In genomic region chr9:7368410-7369292, GRCh38 we compare ENCODE assay signal across 11 cellular contexts.
A peak's percentile ranks its signal among the peaks of the same experiment; 100 is the strongest.
DNase-seq lines count a peak whose midpoint lies in the region; TF ChIP-seq lines count a peak whose summit lies in the region.
"Had no signal": no experiment of that assay in that cellular context is flagged by ENCODE, and none has a peak within 500 bp of the region (broad histone marks: within the 10 kb centered on the region; RNA-seq: fewer than 3 reads in every experiment).

No MANE protein-coding gene starts in this region.

- in situ Hi-C loops in G401 (cut with HindIII; ENCODE audit: low sequenced_read_pairs) = no loop called here

- TF ChIP-seq CTCF in HFFc6 (IDR thresholded peaks at IDR 0.05) (no peak), brain (conservative IDR thresholded peaks at IDR 0.05) (no peak)

- H3K4me3 Mint-ChIP-seq in HFFc6 (no peak overlapping the region), brain (peak overlapping the region in 1 of 5 experiments; percentile 43)
- H3K4me3 Mint-ChIP-seq in activated T-helper 1 cell treated with anti-CD3 and anti-CD28 coated beads, Interleukin-12 subunit alpha, Interleukin-12 subunit beta, Interleukin-2, Interleukin-4 antibody, amounts not matched to agents 30 ng/mL and 10 ng/mL and 1 ng/mL, durations not matched to agents 14 hours and 24 hours and 36 hours = no peak overlapping the region
- H3K4me3 Mint-ChIP-seq: activated T-cell treated with anti-CD3 and anti-CD28 coated beads, Interleukin-2, amount 50 U/mL, for 24 hours; neural crest cell had no signal

- no peaks in the 10 kb centered on the region; the same call in 1 of the 2 replicates for H3K9me3 Mint-ChIP-seq in HFFc6
- H3K9me3 Mint-ChIP-seq in brain = peaks cover 0 to 7% (median 0%) of the 10 kb centered on the region in 5 experiments
- no peaks in the 10 kb centered on the region for H3K9me3 Mint-ChIP-seq in activated T-helper 1 cell treated with anti-CD3 and anti-CD28 coated beads, Interleukin-12 subunit alpha, Interleukin-12 subunit beta, Interleukin-2, Interleukin-4 antibody, amounts not matched to agents 30 ng/mL and 10 ng/mL and 1 ng/mL, durations not matched to agents 14 hours and 24 hours and 36 hours
- H3K9me3 Mint-ChIP-seq: activated T-cell treated with anti-CD3 and anti-CD28 coated beads, Interleukin-2, amount 50 U/mL, for 24 hours had no signal

- no peaks in the 10 kb centered on the region for H3K36me3 Mint-ChIP-seq in HFFc6 (ENCODE audit: low read depth)
- H3K36me3 Mint-ChIP-seq in brain = no peaks in the 10 kb centered on the region
- H3K36me3 Mint-ChIP-seq in activated T-helper 1 cell treated with anti-CD3 and anti-CD28 coated beads, Interleukin-12 subunit alpha, Interleukin-12 subunit beta, Interleukin-2, Interleukin-4 antibody, amounts not matched to agents 30 ng/mL and 10 ng/mL and 1 ng/mL, durations not matched to agents 14 hours and 24 hours and 36 hours (ENCODE audit: low read depth) = no peaks in the 10 kb centered on the region

- H3K27ac Mint-ChIP-seq in HFFc6 (no peak overlapping the region), brain (peak overlapping the region in 3 of 5 experiments; percentile 63 to 77 (median 68))
- H3K27ac Mint-ChIP-seq in activated T-helper 1 cell treated with anti-CD3 and anti-CD28 coated beads, Interleukin-12 subunit alpha, Interleukin-12 subunit beta, Interleukin-2, Interleukin-4 antibody, amounts not matched to agents 30 ng/mL and 10 ng/mL and 1 ng/mL, durations not matched to agents 14 hours and 24 hours and 36 hours = no peak overlapping the region
- H3K27ac Mint-ChIP-seq: activated T-cell treated with anti-CD3 and anti-CD28 coated beads, Interleukin-2, amount 50 U/mL, for 24 hours had no signal

- intact Hi-C loops in activated T-helper 1 cell treated with anti-CD3 and anti-CD28 coated beads, Interleukin-12 subunit alpha, Interleukin-12 subunit beta, Interleukin-2, Interleukin-4 antibody, amounts not matched to agents 30 ng/mL and 10 ng/mL and 1 ng/mL, durations not matched to agents 14 hours and 24 hours and 36 hours (cut with micrococcal nuclease) = no loop called here

- H3K27me3 Mint-ChIP-seq in HFFc6 (ENCODE audit: insufficient read depth) (peaks cover 4% of the 10 kb centered on the region), brain (no peaks in the 10 kb centered on the region)
- peaks cover 2% of the 10 kb centered on the region for H3K27me3 Mint-ChIP-seq in activated T-helper 1 cell treated with anti-CD3 and anti-CD28 coated beads, Interleukin-12 subunit alpha, Interleukin-12 subunit beta, Interleukin-2, Interleukin-4 antibody, amounts not matched to agents 30 ng/mL and 10 ng/mL and 1 ng/mL, durations not matched to agents 14 hours and 24 hours and 36 hours (ENCODE audit: insufficient read depth)
- H3K27me3 Mint-ChIP-seq: activated T-cell treated with anti-CD3 and anti-CD28 coated beads, Interleukin-2, amount 50 U/mL, for 24 hours had no signal

- DNase-seq in HFFc6 (peak; percentile 20), hepatic stellate cell (ENCODE audit: low spot score) (peak; percentile 48), stromal cell of bone marrow (ENCODE audit: low read depth) (peak; percentile 4), G401 (ENCODE audit: low spot score) (no peak), kidney tubule cell (ENCODE audit: low spot score) (no peak)
- DNase-seq in activated T-helper 1 cell treated with anti-CD3 and anti-CD28 coated beads, Interleukin-12 subunit alpha, Interleukin-12 subunit beta, Interleukin-2, Interleukin-4 antibody, amounts not matched to agents 30 ng/mL and 10 ng/mL and 1 ng/mL, durations not matched to agents 14 hours and 24 hours and 36 hours (ENCODE audit: low spot score) = no peak
- DNase-seq: activated T-cell treated with anti-CD3 and anti-CD28 coated beads, Interleukin-2, amount 50 U/mL, for 24 hours; H7; NCI-H1436 treated with DMSO at 0.1 percent for 48 hours had no signal

- H3K4me1 Mint-ChIP-seq in HFFc6 (ENCODE audit: low read depth) (peaks cover 10% of the 10 kb centered on the region; the same call in 1 of the 2 replicates), brain (peaks cover 41% of the 10 kb centered on the region)
- H3K4me1 Mint-ChIP-seq in activated T-helper 1 cell treated with anti-CD3 and anti-CD28 coated beads, Interleukin-12 subunit alpha, Interleukin-12 subunit beta, Interleukin-2, Interleukin-4 antibody, amounts not matched to agents 30 ng/mL and 10 ng/mL and 1 ng/mL, durations not matched to agents 14 hours and 24 hours and 36 hours (ENCODE audit: low read depth) = no peaks in the 10 kb centered on the region

Comparison
In these comparisons a context has a peak if more than half of its experiments do, and no peak if none do; other contexts are left out.
1. DNase-seq: peak in HFFc6 (single experiment), hepatic stellate cell (single experiment) and stromal cell of bone marrow (single experiment); none in G401 (single experiment), kidney tubule cell (single experiment) and activated T-helper 1 cell treated with anti-CD3 and anti-CD28 coated beads, Interleukin-12 subunit alpha, Interleukin-12 subunit beta, Interleukin-2, Interleukin-4 antibody, amounts not matched to agents 30 ng/mL and 10 ng/mL and 1 ng/mL, durations not matched to agents 14 hours and 24 hours and 36 hours (single experiment).
2. H3K27ac Mint-ChIP-seq: peak in brain (3 of 5); none in HFFc6 (single experiment) and activated T-helper 1 cell treated with anti-CD3 and anti-CD28 coated beads, Interleukin-12 subunit alpha, Interleukin-12 subunit beta, Interleukin-2, Interleukin-4 antibody, amounts not matched to agents 30 ng/mL and 10 ng/mL and 1 ng/mL, durations not matched to agents 14 hours and 24 hours and 36 hours (single experiment).